8 cellular contexts compared by ENCODE assay signal in genomic region chr7:154927624-154928125, GRCh38.
DNase-seq lines count a peak whose midpoint lies in the region; ATAC-seq and TF ChIP-seq lines count a peak whose summit lies in the region.

No MANE protein-coding gene starts in this region.

- no peaks in the 10 kb centered on the region for H3K36me3 ChIP-seq in psoas muscle (ENCODE audit: insufficient read depth in 1 of 2, low read depth in 1 of 2)
- no peaks in the 10 kb centered on the region for H3K36me3 ChIP-seq in uterus

- ATAC-seq in HG02588 (IDR thresholded peaks at IDR 0.05; ENCODE audit: unreplicated experiment) (peak; percentile 50), psoas muscle (peak; percentile 82 to 92 (median 86))
- ATAC-seq in activated naive CD8-positive, alpha-beta T cell treated with anti-CD3 and anti-CD28 coated beads, Interleukin-2, amount 10 ng/mL, durations not matched to agents 7 days and 5 days (ENCODE audit: low read depth) = peak; percentile 52

- DNase-seq in GM03348 (ENCODE audit: low spot score) (peak; percentile 70), NCI-H1092 treated with DMSO at 0.1 percent for 48 hours (lab: John Stamatoyannopoulos, UW) (peak; percentile 83), SKM-1 treated with dmso at 0.1 percent for 144 hours (lab: John Stamatoyannopoulos, UW; ENCODE audit: unreplicated experiment) (peak; percentile 45), head of caudate nucleus (peak; percentile 37 to 94 (median 84)), psoas muscle (peak in 1 of 2 donors; percentile 57), uterus (peak; percentile 69 to 90)
- DNase-seq in activated naive CD8-positive, alpha-beta T cell treated with anti-CD3 and anti-CD28 coated beads, Interleukin-2, amount 10 ng/mL, durations not matched to agents 7 days and 5 days = peak; percentile 46

- H3K27me3 Mint-ChIP-seq in activated naive CD8-positive, alpha-beta T cell treated with anti-CD3 and anti-CD28 coated beads, Interleukin-2, amount 10 ng/mL, durations not matched to agents 7 days and 5 days = no peaks in the 10 kb centered on the region

- H3K9me3 Mint-ChIP-seq in activated naive CD8-positive, alpha-beta T cell treated with anti-CD3 and anti-CD28 coated beads, Interleukin-2, amount 10 ng/mL, durations not matched to agents 7 days and 5 days = no peaks in the 10 kb centered on the region

- TF ChIP-seq CTCF in psoas muscle (IDR thresholded peaks at IDR 0.05) (peak; percentile 73), uterus (IDR thresholded peaks at IDR 0.05) (peak; percentile 64 to 79 (median 71))

- H3K9me3 ChIP-seq in psoas muscle = no peaks in the 10 kb centered on the region
- H3K9me3 ChIP-seq in uterus = no peaks in the 10 kb centered on the region

- H3K4me3 ChIP-seq in psoas muscle (peak overlapping the region; percentile 90), uterus (peak overlapping the region; percentile 53 to 64)

- peak overlapping the region; percentile 97 for H3K4me3 Mint-ChIP-seq in activated naive CD8-positive, alpha-beta T cell treated with anti-CD3 and anti-CD28 coated beads, Interleukin-2, amount 10 ng/mL, durations not matched to agents 7 days and 5 days

- TF ChIP-seq POLR2A in uterus (IDR thresholded peaks at IDR 0.05) = no peak

- H3K4me1 Mint-ChIP-seq in activated naive CD8-positive, alpha-beta T cell treated with anti-CD3 and anti-CD28 coated beads, Interleukin-2, amount 10 ng/mL, durations not matched to agents 7 days and 5 days = peaks cover 19% of the 10 kb centered on the region

- peaks cover 5% of the 10 kb centered on the region for H3K36me3 Mint-ChIP-seq in activated naive CD8-positive, alpha-beta T cell treated with anti-CD3 and anti-CD28 coated beads, Interleukin-2, amount 10 ng/mL, durations not matched to agents 7 days and 5 days

- 2 to 4% (median 2%) methylated on average over 5 of the region's 5 CpGs for WGBS in psoas muscle, 3 donors

- H3K27ac Mint-ChIP-seq in activated naive CD8-positive, alpha-beta T cell treated with anti-CD3 and anti-CD28 coated beads, Interleukin-2, amount 10 ng/mL, durations not matched to agents 7 days and 5 days = peak overlapping the region; percentile 96

- no peaks in the 10 kb centered on the region for H3K27me3 ChIP-seq in psoas muscle (ENCODE audit: insufficient read depth in 3 of 3, low read length in 2 of 3)
- no peaks in the 10 kb centered on the region for H3K27me3 ChIP-seq in uterus

- intact Hi-C loops in head of caudate nucleus (cut with DNase I) = loop anchor here (5.0 to 10.0 kb wide), 2 partner anchors 80 to 417 kb away; no protein-coding TSS in a partner anchor
- intact Hi-C loops in psoas muscle (cut with DNase I) = loop anchor here (5.0 to 10.0 kb wide), 4 partner anchors 80 to 527 kb away; partner anchors contain the start of gene EN2 (in 1 of the 2)
- intact Hi-C loops in uterus (cut with DNase I; ENCODE audit: low total_unique reads) = loop anchor here (5.0 to 10.0 kb wide), 2 partner anchors 370 to 417 kb away; partner anchors contain the start of gene INSIG1

- no peaks in the 10 kb centered on the region for H3K4me1 ChIP-seq in psoas muscle
- H3K4me1 ChIP-seq in uterus = peaks cover 0 to 4% of the 10 kb centered on the region in 2 donors

- H3K27ac ChIP-seq in psoas muscle (peak overlapping the region; percentile 84), uterus (peak overlapping the region; percentile 86 to 95)

- POLR2A ChIA-PET in activated naive CD8-positive, alpha-beta T cell treated with anti-CD3 and anti-CD28 coated beads, Interleukin-2, amount 10 ng/mL, durations not matched to agents 7 days and 5 days (lab: Charles Lee) = interaction anchor here (0.6 to 1.4 kb wide), 9 partner anchors 13 to 837 kb away, joined by 3 to 7 read pairs (median 4); partner anchors contain the start of genes INSIG1 and PAXIP1
